ENCODE assay signal across 14 cellular contexts in the genomic region with DNA sequence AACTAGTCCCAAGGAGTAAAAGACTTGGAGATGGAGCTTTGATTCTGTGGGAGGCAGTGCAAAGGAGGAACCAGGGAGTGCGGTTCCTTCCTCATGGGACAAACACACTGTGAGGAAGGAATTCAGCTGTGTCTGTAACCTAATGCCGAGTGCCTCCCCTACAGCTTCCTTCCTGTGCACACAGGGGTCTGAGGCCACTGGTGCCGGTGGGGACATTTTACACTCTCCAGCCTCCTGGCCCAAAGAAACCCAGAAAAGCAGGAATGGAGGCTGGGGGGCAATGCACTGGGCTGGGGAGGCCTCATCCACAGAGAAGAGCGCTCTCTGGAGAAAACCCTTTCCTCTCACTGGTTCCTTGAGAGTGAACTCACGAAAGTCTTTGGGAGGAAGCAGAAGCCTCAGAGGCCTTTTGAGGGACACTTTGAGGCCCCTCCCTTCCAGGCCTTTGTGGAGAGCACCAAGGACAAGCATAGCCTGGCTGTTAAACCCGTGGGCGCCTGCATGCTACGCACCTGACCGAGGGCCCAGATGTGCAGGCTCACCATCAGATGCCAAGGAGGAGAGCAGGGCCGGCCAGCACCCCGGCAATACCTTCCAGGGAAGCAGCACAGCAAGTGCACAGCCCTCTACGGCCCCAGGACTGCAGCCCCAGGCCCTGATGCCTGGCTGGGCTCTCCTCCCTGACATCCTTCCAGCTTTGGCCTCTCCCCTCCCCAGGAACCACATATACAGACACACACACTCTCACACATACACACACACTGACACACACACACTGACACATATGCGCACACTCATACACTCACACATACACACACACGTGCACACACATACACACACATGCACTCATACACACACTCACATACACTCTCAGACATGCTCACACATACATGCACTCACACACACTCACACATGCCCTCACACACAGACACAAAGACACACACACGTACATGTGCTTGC. TPM values are rescaled to one million over a fixed set of nuclear protein-coding genes. Genes with fewer than 3 reads are reported as not detected.
A peak's percentile ranks its signal among the peaks of the same experiment; 100 is the strongest.
DNase-seq lines count a peak whose midpoint lies in the region; ATAC-seq and TF ChIP-seq lines count a peak whose summit lies in the region.
"Had no signal": no experiment of that assay in that cellular context is flagged by ENCODE, and none has a peak within 500 bp of the region (broad histone marks: within the 10 kb centered on the region; RNA-seq: fewer than 3 reads in every experiment).

No MANE protein-coding gene starts in this region.

- no peaks in the 10 kb centered on the region for H3K36me3 Mint-ChIP-seq in dendritic cell treated with granulocyte-macrophage colony-stimulating factor and Interleukin-4, amounts not matched to agents 40 ng/mL and 50 ng/mL, for 4 days (ENCODE audit: low read depth)
- no peaks in the 10 kb centered on the region for H3K36me3 Mint-ChIP-seq in nephron (ENCODE audit: low read depth)

- DNase-seq in HL-60 (ENCODE audit: low read depth in 1 of 2, low spot score in 1 of 2) = peak in 1 of 2 experiments; percentile 52
- no peak for DNase-seq in cortex of kidney (lab: John Stamatoyannopoulos, UW)
- DNase-seq in adrenal gland = no peak
- no peak for DNase-seq in NCI-H748 (lab: John Stamatoyannopoulos, UW; ENCODE audit: unreplicated experiment)
- DNase-seq: activated gamma-delta T cell treated with Interleukin-2 at 50 U/mL for 16 hours, colonic mucosa, foreskin keratinocyte, NCI-H446 treated with DMSO at 0.1 percent for 48 hours had no signal

- H3K9me3 Mint-ChIP-seq in dendritic cell treated with granulocyte-macrophage colony-stimulating factor and Interleukin-4, amounts not matched to agents 40 ng/mL and 50 ng/mL, for 4 days = no peaks in the 10 kb centered on the region
- H3K9me3 Mint-ChIP-seq in nephron = no peaks in the 10 kb centered on the region

- TF ChIP-seq POLR2A in adrenal gland (IDR thresholded peaks at IDR 0.05) = no peak

- peak overlapping the region; percentile 69 for H3K27ac Mint-ChIP-seq in dendritic cell treated with granulocyte-macrophage colony-stimulating factor and Interleukin-4, amounts not matched to agents 40 ng/mL and 50 ng/mL, for 4 days
- H3K27ac Mint-ChIP-seq in nephron = peak overlapping the region; percentile 76 to 85 (median 82)

- no peaks in the 10 kb centered on the region for H3K27me3 ChIP-seq in BLaER1
- no peaks in the 10 kb centered on the region for H3K27me3 ChIP-seq in HL-60 (ENCODE audit: insufficient read depth, poor library complexity, severe bottlenecking)
- no peaks in the 10 kb centered on the region for H3K27me3 ChIP-seq in adrenal gland
- H3K27me3 ChIP-seq: colonic mucosa, foreskin keratinocyte, tibial nerve had no signal

- H3K4me1 ChIP-seq in BLaER1 (peaks cover 65% of the 10 kb centered on the region), adrenal gland (replicated peaks in 1 of 2) (peaks cover 9 to 10% of the 10 kb centered on the region in 2 donors)
- H3K4me1 ChIP-seq: colonic mucosa had no signal

- H3K27ac ChIP-seq in BLaER1 (peak overlapping the region; percentile 82), HL-60 (replicated peaks) (peak overlapping the region; percentile 36), adrenal gland (peak overlapping the region in 2 of 5 donors; percentile 10 to 54)
- H3K27ac ChIP-seq: colonic mucosa, foreskin keratinocyte had no signal

- peak overlapping the region; percentile 23 for H3K4me3 ChIP-seq in BLaER1
- no peak overlapping the region for H3K4me3 ChIP-seq in HL-60 (replicated peaks; ENCODE audit: insufficient read depth, low read length)
- H3K4me3 ChIP-seq in adrenal gland = no peak overlapping the region
- H3K4me3 ChIP-seq: colonic mucosa, lung, tibial nerve had no signal

- TF ChIP-seq CTCF in HL-60 (IDR thresholded peaks at IDR 0.05; ENCODE audit: insufficient read depth, low read length) = no peak
- TF ChIP-seq CTCF in nephron (IDR thresholded peaks at IDR 0.05; ENCODE audit: unreplicated experiment in 3 of 3) = no peak
- TF ChIP-seq CTCF in adrenal gland (IDR thresholded peaks at IDR 0.05) = no peak

- H3K4me3 Mint-ChIP-seq in dendritic cell treated with granulocyte-macrophage colony-stimulating factor and Interleukin-4, amounts not matched to agents 40 ng/mL and 50 ng/mL, for 4 days = peak overlapping the region; percentile 25
- H3K4me3 Mint-ChIP-seq in nephron = peak overlapping the region in 1 of 3 experiments; percentile 4

- peak overlapping the region; percentile 69 for H3K9ac ChIP-seq in BLaER1

- peak overlapping the region; percentile 90 for H3K4me2 ChIP-seq in BLaER1

- no peaks in the 10 kb centered on the region for H3K27me3 Mint-ChIP-seq in dendritic cell treated with granulocyte-macrophage colony-stimulating factor and Interleukin-4, amounts not matched to agents 40 ng/mL and 50 ng/mL, for 4 days
- H3K27me3 Mint-ChIP-seq in nephron (ENCODE audit: low read depth) = no peaks in the 10 kb centered on the region

- ATAC-seq in HG03045 (IDR thresholded peaks at IDR 0.05; ENCODE audit: unreplicated experiment) = no peak
- ATAC-seq: foreskin keratinocyte had no signal

- H3K36me3 ChIP-seq in BLaER1 = no peaks in the 10 kb centered on the region
- H3K36me3 ChIP-seq in adrenal gland (replicated peaks in 1 of 2) = no peaks in the 10 kb centered on the region
- H3K36me3 ChIP-seq: colonic mucosa, tibial nerve had no signal

- intact Hi-C loops in dendritic cell treated with granulocyte-macrophage colony-stimulating factor and Interleukin-4, amounts not matched to agents 40 ng/mL and 50 ng/mL, for 4 days (cut with micrococcal nuclease) = loop anchor here (1.0 kb wide), 1 partner anchor 11 kb away; no protein-coding TSS in a partner anchor
- intact Hi-C loops in adrenal gland (cut with DNase I) = no loop called here

- no peaks in the 10 kb centered on the region for H4K20me1 ChIP-seq in BLaER1

- H3K4me1 Mint-ChIP-seq in dendritic cell treated with granulocyte-macrophage colony-stimulating factor and Interleukin-4, amounts not matched to agents 40 ng/mL and 50 ng/mL, for 4 days (ENCODE audit: low read depth) = peaks cover 47% of the 10 kb centered on the region
- H3K4me1 Mint-ChIP-seq in nephron = peaks cover 23% of the 10 kb centered on the region

- H3K9me3 ChIP-seq in BLaER1 (no peaks in the 10 kb centered on the region), adrenal gland (replicated peaks in 1 of 3) (no peaks in the 10 kb centered on the region)
- H3K9me3 ChIP-seq: colonic mucosa, tibial nerve had no signal

- 64 to 73% (median 69%) methylated on average over 11 to 15 of the region's 15 CpGs for WGBS in adrenal gland, 4 donors

RNA-seq across cellular contexts. Expression of gene NFKBIA, which starts 52.0 kb away (rescaled TPM):
- total RNA-seq in adrenal gland = 100 to 1,000 TPM; 183 to 677 (median 295) TPM
- 100 to 1,000 TPM; 106 to 152 (median 138) TPM for polyA plus RNA-seq in adrenal gland
